ENCODE assay signal across 19 cellular contexts in the genomic region with DNA sequence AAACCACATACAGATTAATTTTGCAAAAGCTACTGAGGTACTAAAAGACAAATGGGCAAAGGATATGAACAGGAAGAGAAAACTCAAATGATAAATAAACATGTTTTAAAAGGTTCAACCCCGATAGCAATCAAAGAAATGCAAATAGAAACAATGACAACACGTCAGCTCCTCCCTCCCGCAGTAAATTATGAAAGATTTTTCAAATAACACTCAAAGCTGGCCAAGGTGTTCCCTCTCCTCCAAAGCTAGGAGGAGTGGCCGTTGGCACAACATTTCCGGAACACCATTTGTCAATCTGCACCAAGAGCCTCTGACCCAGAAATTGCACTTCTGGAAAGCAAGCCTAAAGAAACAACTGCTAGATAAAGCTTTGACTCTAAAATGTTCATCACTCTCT. TPM values are rescaled to one million over a fixed set of nuclear protein-coding genes. Genes with fewer than 3 reads are reported as not detected.
DNase-seq lines count a peak whose midpoint lies in the region; ATAC-seq and TF ChIP-seq lines count a peak whose summit lies in the region.
"Had no signal": no experiment of that assay in that cellular context is flagged by ENCODE, and none has a peak within 500 bp of the region (broad histone marks: within the 10 kb centered on the region; RNA-seq: fewer than 3 reads in every experiment).

No MANE protein-coding gene starts in this region.

- TF ChIP-seq CTCF in left ventricle myocardium inferior (IDR thresholded peaks at IDR 0.05; ENCODE audit: borderline replicate concordance) (no peak), colonic mucosa (IDR thresholded peaks at IDR 0.05) (no peak), neutrophil (IDR thresholded peaks at IDR 0.05) (no peak), uterus (IDR thresholded peaks at IDR 0.05) (no peak)

- no peak for TF ChIP-seq POLR2A in uterus (IDR thresholded peaks at IDR 0.05)

- DNase-seq in left ventricle myocardium inferior (no peak), cardiac septum (ENCODE audit: low spot score) (no peak), colonic mucosa (peak; percentile 62), uterus (peak in 1 of 2 donors; percentile 42)
- DNase-seq in naive thymus-derived CD4-positive, alpha-beta T cell = no peak
- DNase-seq in activated naive CD8-positive, alpha-beta T cell treated with anti-CD3 and anti-CD28 coated beads for 36 hours = no peak
- DNase-seq: activated CD4-positive, alpha-beta T cell treated with anti-CD3 and anti-CD28 coated beads for 48 hours; activated naive CD8-positive, alpha-beta T cell treated with anti-CD3 and anti-CD28 coated beads, Interleukin-2, amount 50 U/mL, for 24 hours; activated T-cell treated with anti-CD3 and anti-CD28 coated beads, Interleukin-2, amount 50 U/mL, for 24 hours; naive B cell; NCI-H1417; NCI-H524 treated with DMSO at 0.1 percent for 48 hours; stimulated activated CD4-positive, alpha-beta T cell treated with anti-CD3 and anti-CD28 coated beads, Interleukin-4, amount 100 ng/mL, for 1 hour; T-helper 17 cell had no signal

- H3K9ac ChIP-seq in colonic mucosa (ENCODE audit: low read depth in 2 of 2, low read length in 2 of 2) = no peak overlapping the region

- H3K27ac Mint-ChIP-seq in naive thymus-derived CD4-positive, alpha-beta T cell = no peak overlapping the region
- no peak overlapping the region for H3K27ac Mint-ChIP-seq in activated naive CD8-positive, alpha-beta T cell treated with anti-CD3 and anti-CD28 coated beads for 36 hours
- H3K27ac Mint-ChIP-seq: activated naive CD8-positive, alpha-beta T cell treated with anti-CD3 and anti-CD28 coated beads, Interleukin-2, amount 50 U/mL, for 24 hours; activated T-cell treated with anti-CD3 and anti-CD28 coated beads, Interleukin-2, amount 50 U/mL, for 24 hours; IgD-negative memory B cell; naive B cell; T-helper 17 cell had no signal

- H3K36me3 ChIP-seq in left ventricle myocardium inferior (peaks cover 40% of the 10 kb centered on the region), colonic mucosa (peaks cover 3% of the 10 kb centered on the region), neutrophil (no peaks in the 10 kb centered on the region), uterus (no peaks in the 10 kb centered on the region)
- no peaks in the 10 kb centered on the region for H3K36me3 ChIP-seq in naive thymus-derived CD4-positive, alpha-beta T cell (ENCODE audit: control insufficient read depth in 2 of 3, insufficient read depth in 3 of 3, low read length in 3 of 3)

- H3K4me1 Mint-ChIP-seq in naive thymus-derived CD4-positive, alpha-beta T cell = peaks cover 0 to 7% (median 0%) of the 10 kb centered on the region in 7 donors
- H3K4me1 Mint-ChIP-seq in activated naive CD8-positive, alpha-beta T cell treated with anti-CD3 and anti-CD28 coated beads for 36 hours = no peaks in the 10 kb centered on the region
- H3K4me1 Mint-ChIP-seq: activated naive CD8-positive, alpha-beta T cell treated with anti-CD3 and anti-CD28 coated beads, Interleukin-2, amount 50 U/mL, for 24 hours had no signal

- H3K27ac ChIP-seq in left ventricle myocardium inferior (replicated peaks) (peak overlapping the region; percentile 35), colonic mucosa (peak overlapping the region; percentile 28), neutrophil (peak overlapping the region; percentile 71), uterus (peak overlapping the region; percentile 57 to 92)
- no peak overlapping the region for H3K27ac ChIP-seq in naive thymus-derived CD4-positive, alpha-beta T cell (ENCODE audit: low read depth, low read length)
- H3K27ac ChIP-seq: epithelial cell of prostate, RWPE1 had no signal

- POLR2A ChIA-PET in naive thymus-derived CD4-positive, alpha-beta T cell (lab: Charles Lee) = no interaction called here

- H3K27me3 Mint-ChIP-seq in naive thymus-derived CD4-positive, alpha-beta T cell = peaks cover 0 to 3% (median 0%) of the 10 kb centered on the region in 5 donors
- no peaks in the 10 kb centered on the region for H3K27me3 Mint-ChIP-seq in activated naive CD8-positive, alpha-beta T cell treated with anti-CD3 and anti-CD28 coated beads for 36 hours
- H3K27me3 Mint-ChIP-seq: activated naive CD8-positive, alpha-beta T cell treated with anti-CD3 and anti-CD28 coated beads, Interleukin-2, amount 50 U/mL, for 24 hours; activated T-cell treated with anti-CD3 and anti-CD28 coated beads, Interleukin-2, amount 50 U/mL, for 24 hours; IgD-negative memory B cell; naive B cell had no signal

- H3K4me3 ChIP-seq in left ventricle myocardium inferior = no peak overlapping the region
- no peak overlapping the region for H3K4me3 ChIP-seq in colonic mucosa
- no peak overlapping the region for H3K4me3 ChIP-seq in neutrophil (ENCODE audit: low read depth in 1 of 2, low read length in 1 of 2)
- no peak overlapping the region for H3K4me3 ChIP-seq in uterus
- no peak overlapping the region for H3K4me3 ChIP-seq in naive thymus-derived CD4-positive, alpha-beta T cell (ENCODE audit: low read length)

- ATAC-seq in HG03135 (IDR thresholded peaks at IDR 0.05; ENCODE audit: unreplicated experiment) = no peak
- ATAC-seq in naive thymus-derived CD4-positive, alpha-beta T cell = no peak
- ATAC-seq: activated naive CD8-positive, alpha-beta T cell treated with anti-CD3 and anti-CD28 coated beads, Interleukin-2, amount 50 U/mL, for 24 hours; T-helper 17 cell had no signal

- intact Hi-C loops in left ventricle myocardium inferior (cut with micrococcal nuclease) (no loop called here), cardiac septum (cut with DNase I) (no loop called here), colonic mucosa (cut with DNase I) (no loop called here), uterus (cut with DNase I; ENCODE audit: low total_unique reads) (no loop called here)
- intact Hi-C loops in naive thymus-derived CD4-positive, alpha-beta T cell (cut with micrococcal nuclease) = no loop called here

- H3K4me1 ChIP-seq in left ventricle myocardium inferior (peaks cover 54% of the 10 kb centered on the region), colonic mucosa (peaks cover 7% of the 10 kb centered on the region), neutrophil (ENCODE audit: control insufficient read depth in 1 of 2, insufficient read depth in 1 of 2, low read depth in 1 of 2, low read length in 1 of 2) (peaks cover 24 to 35% of the 10 kb centered on the region in 2 experiments), uterus (peaks cover under 1 to 3% of the 10 kb centered on the region in 2 donors)
- H3K4me1 ChIP-seq in naive thymus-derived CD4-positive, alpha-beta T cell (ENCODE audit: control insufficient read depth in 2 of 2, insufficient read depth in 2 of 2, low read length in 2 of 2) = no peaks in the 10 kb centered on the region

- no peaks in the 10 kb centered on the region for H3K9me3 ChIP-seq in left ventricle myocardium inferior (replicated peaks)
- no peaks in the 10 kb centered on the region for H3K9me3 ChIP-seq in colonic mucosa
- no peaks in the 10 kb centered on the region for H3K9me3 ChIP-seq in neutrophil
- no peaks in the 10 kb centered on the region for H3K9me3 ChIP-seq in uterus
- H3K9me3 ChIP-seq in naive thymus-derived CD4-positive, alpha-beta T cell (ENCODE audit: control insufficient read depth in 2 of 3, low read length in 3 of 3) = no peaks in the 10 kb centered on the region

- H3K27me3 ChIP-seq in left ventricle myocardium inferior (ENCODE audit: low read depth) (no peaks in the 10 kb centered on the region), colonic mucosa (no peaks in the 10 kb centered on the region), neutrophil (no peaks in the 10 kb centered on the region), uterus (no peaks in the 10 kb centered on the region)
- H3K27me3 ChIP-seq in naive thymus-derived CD4-positive, alpha-beta T cell (ENCODE audit: control insufficient read depth in 2 of 2, insufficient read depth in 2 of 2, low read length in 2 of 2) = no peaks in the 10 kb centered on the region

- H3K9me3 Mint-ChIP-seq in naive thymus-derived CD4-positive, alpha-beta T cell = peaks cover 0 to 2% (median 0%) of the 10 kb centered on the region in 11 donors
- H3K9me3 Mint-ChIP-seq in activated naive CD8-positive, alpha-beta T cell treated with anti-CD3 and anti-CD28 coated beads for 36 hours = no peaks in the 10 kb centered on the region
- H3K9me3 Mint-ChIP-seq: activated naive CD8-positive, alpha-beta T cell treated with anti-CD3 and anti-CD28 coated beads, Interleukin-2, amount 50 U/mL, for 24 hours; activated T-cell treated with anti-CD3 and anti-CD28 coated beads, Interleukin-2, amount 50 U/mL, for 24 hours had no signal

- no peak overlapping the region for H3K4me3 Mint-ChIP-seq in naive thymus-derived CD4-positive, alpha-beta T cell
- H3K4me3 Mint-ChIP-seq in activated naive CD8-positive, alpha-beta T cell treated with anti-CD3 and anti-CD28 coated beads for 36 hours = no peak overlapping the region
- H3K4me3 Mint-ChIP-seq: activated naive CD8-positive, alpha-beta T cell treated with anti-CD3 and anti-CD28 coated beads, Interleukin-2, amount 50 U/mL, for 24 hours; activated T-cell treated with anti-CD3 and anti-CD28 coated beads, Interleukin-2, amount 50 U/mL, for 24 hours; IgD-negative memory B cell; naive B cell; T-helper 17 cell had no signal

- peaks cover 0 to 23% (median 6%) of the 10 kb centered on the region in 5 donors for H3K36me3 Mint-ChIP-seq in naive thymus-derived CD4-positive, alpha-beta T cell
- H3K36me3 Mint-ChIP-seq in activated naive CD8-positive, alpha-beta T cell treated with anti-CD3 and anti-CD28 coated beads for 36 hours = no peaks in the 10 kb centered on the region

- CTCF ChIA-PET in naive thymus-derived CD4-positive, alpha-beta T cell (lab: Charles Lee) = no interaction called here

RNA-seq across cellular contexts. Expression of gene INSR, which starts 28.3 kb away (rescaled TPM):
- total RNA-seq in left ventricle myocardium inferior (85.3 TPM), cardiac septum (113 TPM), colonic mucosa (10 to 100 TPM; 58.7 to 62.2 TPM), uterus (10 to 100 TPM; 46.0 to 97.6 (median 68.3) TPM)
- 1 to 10 TPM in 4 of 5 experiments, under 1 TPM in 1; 0.89 to 9.9 (median 3.9) TPM for total RNA-seq in naive thymus-derived CD4-positive, alpha-beta T cell
- under 1 TPM; 0.29 to 0.71 TPM for polyA plus RNA-seq in naive thymus-derived CD4-positive, alpha-beta T cell
- total RNA-seq in activated naive CD8-positive, alpha-beta T cell treated with anti-CD3 and anti-CD28 coated beads for 36 hours = 1 to 10 TPM; 1.2 to 1.4 TPM
